8 cellular contexts compared by ENCODE assay signal in the genomic region with DNA sequence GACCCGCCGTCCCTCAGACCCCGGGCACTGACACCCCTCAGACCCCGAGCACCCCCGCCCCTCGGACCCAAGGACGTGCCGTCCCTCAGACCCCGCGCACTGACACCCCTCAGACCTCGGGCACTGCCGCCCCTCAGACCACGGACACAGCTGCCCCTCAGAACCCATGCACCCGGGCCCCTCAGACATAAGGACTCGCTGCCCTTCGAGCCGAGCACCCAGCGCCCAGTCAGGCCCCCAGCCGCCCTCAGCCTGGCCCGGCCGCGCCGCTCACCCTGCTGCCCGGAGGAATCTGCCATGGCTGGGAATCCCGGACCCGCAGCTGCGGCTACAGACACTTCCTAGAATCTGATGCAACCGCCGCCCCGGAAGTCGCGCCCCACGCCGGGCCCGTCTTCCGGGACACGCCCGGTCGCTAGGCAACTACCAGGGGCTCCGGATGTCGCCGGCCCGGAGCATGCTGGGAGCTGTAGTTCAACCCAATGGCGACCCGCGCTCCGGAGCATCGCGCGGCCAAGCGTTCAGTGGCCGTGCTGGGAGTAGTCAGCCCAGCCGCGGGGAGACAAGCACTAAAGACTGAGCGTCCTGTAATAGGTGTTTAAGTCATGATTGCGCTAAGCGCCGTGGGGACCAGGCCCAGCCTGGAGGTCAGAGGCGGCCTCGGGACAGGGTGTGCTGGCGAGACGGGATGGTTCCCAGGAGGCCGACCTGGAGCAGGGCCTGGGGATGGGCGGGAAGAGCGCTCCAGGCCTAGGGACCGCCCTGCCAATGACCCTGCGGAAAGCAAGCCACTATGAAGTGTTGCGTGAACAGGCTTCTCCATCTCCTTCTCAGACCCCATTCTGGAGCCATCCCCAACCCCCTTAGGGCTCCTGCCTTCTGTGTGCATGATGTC. TPM values are rescaled to one million over a fixed set of nuclear protein-coding genes. Genes with fewer than 3 reads are reported as not detected.
DNase-seq lines count a peak whose midpoint lies in the region; ATAC-seq, FAIRE-seq and TF ChIP-seq lines count a peak whose summit lies in the region.

A gene (minus strand): TSS at position 355 of the 895 bp plus-strand sequence. CDS start 56 bp downstream, at position 299.

- H3K36me3 ChIP-seq in kidney (ENCODE audit: control insufficient read depth in 1 of 2, insufficient read depth in 2 of 2, low read length in 2 of 2): no peaks in the 10 kb centered on the region

- ATAC-seq in GM19023 (IDR thresholded peaks at IDR 0.05; ENCODE audit: unreplicated experiment) (peak; percentile 96), HG03280 (IDR thresholded peaks at IDR 0.05; ENCODE audit: unreplicated experiment) (peak; percentile 98)
- peak; percentile 98 to 99 for ATAC-seq in activated CD4-positive, CD25-positive, alpha-beta regulatory T cell treated with anti-CD3 and anti-CD28 coated beads, Interleukin-2, amount 50 U/mL, for 24 hours

- no peaks in the 10 kb centered on the region for H3K9me3 ChIP-seq in kidney (ENCODE audit: control insufficient read depth in 1 of 2, low read length in 2 of 2)

- H3K27ac ChIP-seq in kidney (ENCODE audit: low read depth in 2 of 2, low read length in 2 of 2): peak within 1 kb of the TSS; percentile 54 to 71

- intact Hi-C loops in kidney (cut with DNase I): no loop called here

- H3K9ac ChIP-seq in kidney (ENCODE audit: low read length in 2 of 2): peak within 1 kb of the TSS; percentile 44 to 46

- no peak for FAIRE-seq in kidney (lab: Jason Lieb, UNC)

- no peak for TF ChIP-seq CTCF in kidney (IDR thresholded peaks at IDR 0.05; ENCODE audit: borderline replicate concordance, extremely low read depth, insufficient read depth)

- peak; percentile 97 for DNase-seq in AG08396 (ENCODE audit: low spot score)
- peak; percentile 92 for DNase-seq in NCI-H345 treated with DMSO at 0.1 percent for 48 hours (lab: John Stamatoyannopoulos, UW; ENCODE audit: unreplicated experiment)
- peak; percentile 93 for DNase-seq in cerebellar cortex (ENCODE audit: low spot score)
- DNase-seq in kidney: peak; percentile 98
- DNase-seq in stimulated activated CD4-positive, alpha-beta T cell treated with anti-CD3 and anti-CD28 coated beads, Interleukin-15, amount 100 ng/mL, for 24 hours: peak; percentile 98

- H3K4me1 ChIP-seq in kidney (ENCODE audit: control insufficient read depth in 1 of 2, insufficient read depth in 1 of 2, low read depth in 1 of 2, low read length in 2 of 2): peaks cover 5 to 6% of the 10 kb centered on the region in 2 donors

- H3K4me3 ChIP-seq in kidney (ENCODE audit: low read length in 2 of 2): peak within 1 kb of the TSS; percentile 70 to 90

RNA-seq across cellular contexts. Expression of the gene that starts here (rescaled TPM):
- 49.5 TPM for total RNA-seq in kidney
- polyA plus RNA-seq in kidney (ENCODE audit: insufficient read depth, low read depth, low replicate concordance): 26.5 TPM

Comparison
In these comparisons a context has a peak if more than half of its experiments do, and no peak if none do; other contexts are left out.
1. Peak in every context shown above with its lines: DNase-seq, ATAC-seq, H3K4me3 ChIP-seq and H3K27ac ChIP-seq.